Comparison of ENCODE assay signal across 19 cellular contexts in genomic region chr2:39139511-39140237, GRCh38. TPM values are rescaled to one million over a fixed set of nuclear protein-coding genes. Genes with fewer than 3 reads are reported as not detected.
DNase-seq lines count a peak whose midpoint lies in the region; ATAC-seq and TF ChIP-seq lines count a peak whose summit lies in the region.
"Had no signal": no experiment of that assay in that cellular context is flagged by ENCODE, and none has a peak within 500 bp of the region (broad histone marks: within the 10 kb centered on the region; RNA-seq: fewer than 3 reads in every experiment).

No MANE protein-coding gene starts in this region.

- ATAC-seq in activated CD4-positive, alpha-beta T cell treated with anti-CD3 and anti-CD28 coated beads for 36 hours = no peak
- ATAC-seq in T-helper 17 cell = no peak
- no peak for ATAC-seq in HG03439 (IDR thresholded peaks at IDR 0.05; ENCODE audit: unreplicated experiment)
- ATAC-seq: left colon; stimulated activated effector memory CD8-positive, alpha-beta T cell treated with anti-CD3 and anti-CD28 coated beads, Interleukin-12 subunit alpha, Interleukin-12 subunit beta, amount 100 ng/mL, for 72 hours had no signal

- TF ChIP-seq CTCF in HL-60 (IDR thresholded peaks at IDR 0.05; ENCODE audit: insufficient read depth, low read length) = no peak
- TF ChIP-seq CTCF in Caco-2 (IDR thresholded peaks at IDR 0.05; ENCODE audit: insufficient read depth in 1 of 2, low read depth in 1 of 2, low read length in 1 of 2, severe bottlenecking in 1 of 2, unreplicated experiment in 1 of 2) = no peak

- no peaks in the 10 kb centered on the region for H3K36me3 ChIP-seq in Caco-2 (ENCODE audit: control insufficient read depth, insufficient read depth, low read length)
- H3K36me3 ChIP-seq: pancreas, upper lobe of right lung had no signal

- H3K9me3 Mint-ChIP-seq in activated CD4-positive, alpha-beta T cell treated with anti-CD3 and anti-CD28 coated beads for 36 hours (ENCODE audit: low read depth) = no peaks in the 10 kb centered on the region
- no peaks in the 10 kb centered on the region for H3K9me3 Mint-ChIP-seq in Caco-2 (ENCODE audit: unreplicated experiment)
- H3K9me3 Mint-ChIP-seq: CD8-positive, alpha-beta memory T cell; stimulated activated effector memory CD8-positive, alpha-beta T cell treated with anti-CD3 and anti-CD28 coated beads, Interleukin-12 subunit alpha, Interleukin-12 subunit beta, amount 100 ng/mL, for 72 hours had no signal

- H3K27me3 ChIP-seq in HL-60 (ENCODE audit: insufficient read depth, poor library complexity, severe bottlenecking) (no peaks in the 10 kb centered on the region), Caco-2 (replicated peaks; ENCODE audit: control insufficient read depth, insufficient read depth, low read length) (no peaks in the 10 kb centered on the region)
- H3K27me3 ChIP-seq: pancreas, upper lobe of right lung had no signal

- H3K27ac ChIP-seq in HL-60 (replicated peaks) = peak overlapping the region; percentile 17; the same call in 1 of the 2 replicates
- H3K27ac ChIP-seq: KMS-11, pancreas, upper lobe of right lung had no signal

- CTCF ChIA-PET in activated CD4-positive, alpha-beta T cell treated with anti-CD3 and anti-CD28 coated beads for 36 hours (lab: Charles Lee) = interaction anchor here (1.2 kb wide), 1 partner anchor 72 kb away, joined by 3 read pairs; no protein-coding TSS in a partner anchor
- CTCF ChIA-PET in Caco-2 (lab: Charles Lee) = no interaction called here

- H3K9me3 ChIP-seq in T-helper 17 cell (ENCODE audit: control insufficient read depth, low read length, poor library complexity, severe bottlenecking) (no peaks in the 10 kb centered on the region), Caco-2 (no peaks in the 10 kb centered on the region)
- H3K9me3 ChIP-seq: pancreas, upper lobe of right lung had no signal

- H3K4me3 Mint-ChIP-seq in activated CD4-positive, alpha-beta T cell treated with anti-CD3 and anti-CD28 coated beads for 36 hours = no peak overlapping the region
- no peak overlapping the region for H3K4me3 Mint-ChIP-seq in T-helper 17 cell
- H3K4me3 Mint-ChIP-seq in Caco-2 (ENCODE audit: unreplicated experiment) = no peak overlapping the region
- H3K4me3 Mint-ChIP-seq: CD8-positive, alpha-beta memory T cell; stimulated activated effector memory CD8-positive, alpha-beta T cell treated with anti-CD3 and anti-CD28 coated beads, Interleukin-12 subunit alpha, Interleukin-12 subunit beta, amount 100 ng/mL, for 72 hours had no signal

- no peaks in the 10 kb centered on the region for H3K36me3 Mint-ChIP-seq in activated CD4-positive, alpha-beta T cell treated with anti-CD3 and anti-CD28 coated beads for 36 hours (ENCODE audit: low read depth)
- H3K36me3 Mint-ChIP-seq in T-helper 17 cell (ENCODE audit: low read depth) (no peaks in the 10 kb centered on the region), Caco-2 (ENCODE audit: insufficient read depth, unreplicated experiment) (no peaks in the 10 kb centered on the region)
- H3K36me3 Mint-ChIP-seq: CD8-positive, alpha-beta memory T cell; stimulated activated effector memory CD8-positive, alpha-beta T cell treated with anti-CD3 and anti-CD28 coated beads, Interleukin-12 subunit alpha, Interleukin-12 subunit beta, amount 100 ng/mL, for 72 hours had no signal

- peaks cover 37% of the 10 kb centered on the region for H3K4me1 Mint-ChIP-seq in activated CD4-positive, alpha-beta T cell treated with anti-CD3 and anti-CD28 coated beads for 36 hours
- H3K4me1 Mint-ChIP-seq in T-helper 17 cell (peaks cover 54% of the 10 kb centered on the region), Caco-2 (ENCODE audit: low read depth, unreplicated experiment) (peaks cover 17% of the 10 kb centered on the region)

- H3K27ac Mint-ChIP-seq in activated CD4-positive, alpha-beta T cell treated with anti-CD3 and anti-CD28 coated beads for 36 hours = peak overlapping the region; percentile 51
- H3K27ac Mint-ChIP-seq in T-helper 17 cell (peak overlapping the region; percentile 99), Caco-2 (ENCODE audit: unreplicated experiment) (no peak overlapping the region)
- H3K27ac Mint-ChIP-seq: CD8-positive, alpha-beta memory T cell; stimulated activated effector memory CD8-positive, alpha-beta T cell treated with anti-CD3 and anti-CD28 coated beads, Interleukin-12 subunit alpha, Interleukin-12 subunit beta, amount 100 ng/mL, for 72 hours had no signal

- peaks cover 23% of the 10 kb centered on the region for H3K4me1 ChIP-seq in Caco-2
- H3K4me1 ChIP-seq: upper lobe of right lung had no signal

- intact Hi-C loops in activated CD4-positive, alpha-beta T cell treated with anti-CD3 and anti-CD28 coated beads for 36 hours (cut with DNase I, micrococcal nuclease) = no loop called here
- intact Hi-C loops in Caco-2 (cut with micrococcal nuclease; ENCODE audit: unreplicated experiment) = loop anchor here (1.0 kb wide), 1 partner anchor 18 kb away; the partner anchor contains the start of gene SOS1

- no peak for DNase-seq in activated CD4-positive, alpha-beta T cell treated with anti-CD3 and anti-CD28 coated beads for 36 hours
- no peak for DNase-seq in activated CD4-positive, alpha-beta T cell treated with anti-CD3 and anti-CD28 coated beads, Interleukin-2, amount 50 U/mL, for 4 hours
- DNase-seq in HL-60 (ENCODE audit: low read depth in 1 of 2, low spot score in 1 of 2) (no peak), T-helper 17 cell (no peak), erythroblast (lab: John Stamatoyannopoulos, UW) (peak; percentile 17 to 57), DMS79 (lab: John Stamatoyannopoulos, UW) (no peak), Caco-2 (no peak)
- DNase-seq: activated gamma-delta T cell treated with Interleukin-2 at 50 U/mL for 16 hours; CD8-positive, alpha-beta memory T cell; left colon; NCI-H1417 treated with DMSO at 0.1 percent for 48 hours; pancreas; SHP77; T1000; upper lobe of right lung had no signal

- POLR2A ChIA-PET in activated CD4-positive, alpha-beta T cell treated with anti-CD3 and anti-CD28 coated beads for 36 hours (lab: Charles Lee) = no interaction called here
- POLR2A ChIA-PET in Caco-2 (lab: Charles Lee) = interaction anchor here (1.0 kb wide), 1 partner anchor 19 kb away, joined by 3 read pairs; the partner anchor contains the start of gene SOS1

- H3K4me3 ChIP-seq in HL-60 (replicated peaks; ENCODE audit: insufficient read depth, low read length) (no peak overlapping the region), Caco-2 (ENCODE audit: low read depth, low read length) (no peak overlapping the region)
- H3K4me3 ChIP-seq: pancreas, smooth muscle cell, upper lobe of right lung had no signal

- H3K27me3 Mint-ChIP-seq in activated CD4-positive, alpha-beta T cell treated with anti-CD3 and anti-CD28 coated beads for 36 hours = no peaks in the 10 kb centered on the region
- H3K27me3 Mint-ChIP-seq in T-helper 17 cell = no peaks in the 10 kb centered on the region
- no peaks in the 10 kb centered on the region for H3K27me3 Mint-ChIP-seq in Caco-2 (ENCODE audit: insufficient read depth, unreplicated experiment)

- no peak for TF ChIP-seq POLR2A in erythroblast (IDR thresholded peaks at IDR 0.05; ENCODE audit: low read length)

- BruUV-seq in Caco-2 (replicated peaks; lab: Mats Ljungman, UMichigan) = no TSS peak

RNA-seq across cellular contexts. Expression of gene SOS1, which starts 18.8 kb away (rescaled TPM):
- total RNA-seq in activated CD4-positive, alpha-beta T cell treated with anti-CD3 and anti-CD28 coated beads for 36 hours = 10 to 100 TPM; 30.1 to 32.0 TPM
- total RNA-seq in T-helper 17 cell (10 to 100 TPM; 65.2 to 95.5 TPM), Caco-2 (2022) (49.7 and 50.1 TPM in 2 replicates)

Comparison
In these comparisons a context has a peak if more than half of its experiments do, and no peak if none do; other contexts are left out.
1. DNase-seq: peak in erythroblast (2 of 2); none in activated CD4-positive, alpha-beta T cell treated with anti-CD3 and anti-CD28 coated beads for 36 hours (single experiment), activated CD4-positive, alpha-beta T cell treated with anti-CD3 and anti-CD28 coated beads, Interleukin-2, amount 50 U/mL, for 4 hours (0 of 2), HL-60 (0 of 2), T-helper 17 cell (0 of 3), DMS79 (single experiment) and Caco-2 (0 of 2).